In the genomic region with DNA sequence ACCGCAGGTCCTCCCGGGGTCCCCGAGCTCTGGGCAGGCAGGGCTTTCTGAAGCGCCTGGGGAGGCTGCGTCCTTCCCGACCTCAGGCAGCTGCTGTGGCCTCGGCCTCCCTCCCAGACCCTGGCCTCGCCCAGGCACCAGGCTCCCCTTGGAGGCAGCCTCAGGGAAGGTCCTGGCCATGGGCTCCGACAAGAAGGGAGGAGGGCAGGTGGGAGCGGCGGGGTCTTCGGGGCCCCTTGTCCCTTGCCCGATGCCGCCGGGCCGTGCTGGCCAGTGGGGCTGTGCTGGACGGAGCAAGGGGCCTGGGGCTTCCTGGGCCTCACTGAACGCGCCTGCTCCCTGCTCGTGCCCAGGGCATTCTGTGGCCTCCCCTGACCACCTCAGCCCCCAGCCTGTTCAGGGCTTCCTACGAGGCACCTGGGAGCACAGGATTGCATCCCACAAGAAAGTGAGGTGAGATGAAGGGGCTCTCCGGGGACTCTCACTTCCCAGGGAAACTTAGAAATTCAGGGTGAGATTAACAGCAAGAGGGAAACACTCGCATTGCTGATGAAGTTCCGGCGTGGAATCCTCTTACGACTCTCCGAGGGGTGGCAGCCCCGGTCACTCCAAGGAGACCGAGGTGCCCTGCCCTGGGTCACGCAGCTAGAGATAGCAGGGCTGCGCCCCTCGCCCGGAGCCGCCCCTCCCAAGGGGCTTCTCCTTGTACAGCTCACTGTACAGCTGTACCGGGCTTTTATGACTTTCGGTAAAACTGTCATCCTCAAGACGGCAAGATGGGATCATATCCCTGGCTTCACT, we compare ENCODE assay signal across 12 cellular contexts. TPM values are rescaled to one million over a fixed set of nuclear protein-coding genes. Genes with fewer than 3 reads are reported as not detected.
DNase-seq lines count a peak whose midpoint lies in the region; ATAC-seq and TF ChIP-seq lines count a peak whose summit lies in the region.
"Had no signal": no experiment of that assay in that cellular context is flagged by ENCODE, and none has a peak within 500 bp of the region (broad histone marks: within the 10 kb centered on the region; RNA-seq: fewer than 3 reads in every experiment).

No MANE protein-coding gene starts in this region.

- peaks cover 37% of the 10 kb centered on the region for H3K27me3 Mint-ChIP-seq in Calu3 (ENCODE audit: unreplicated experiment)
- H3K27me3 Mint-ChIP-seq in WTC11 (ENCODE audit: low read depth): peaks cover 9% of the 10 kb centered on the region

- H3K4me3 Mint-ChIP-seq in Calu3 (ENCODE audit: low read depth, unreplicated experiment): peak overlapping the region; percentile 51
- H3K4me3 Mint-ChIP-seq in WTC11: peak overlapping the region; percentile 18

- H3K27ac Mint-ChIP-seq in Calu3 (ENCODE audit: unreplicated experiment) (no peak overlapping the region), WTC11 (no peak overlapping the region)

- TF ChIP-seq POLR2A in heart left ventricle (IDR thresholded peaks at IDR 0.05): no peak
- TF ChIP-seq POLR2A in body of pancreas (IDR thresholded peaks at IDR 0.05): no peak
- no peak for TF ChIP-seq POLR2A in adrenal gland (IDR thresholded peaks at IDR 0.05)

- H3K27ac ChIP-seq in heart left ventricle (no peak overlapping the region), body of pancreas (no peak overlapping the region), adrenal gland (no peak overlapping the region)

- peak; percentile 45 for ATAC-seq in WTC11
- ATAC-seq in heart left ventricle: peak in 2 of 4 donors; percentile 20 to 53
- no peak for ATAC-seq in body of pancreas

- H3K4me1 Mint-ChIP-seq in Calu3 (ENCODE audit: low read depth, unreplicated experiment) (peaks cover 9% of the 10 kb centered on the region), WTC11 (peaks cover 23% of the 10 kb centered on the region)

- H3K36me3 Mint-ChIP-seq in Calu3 (ENCODE audit: insufficient read depth, unreplicated experiment): no peaks in the 10 kb centered on the region
- H3K36me3 Mint-ChIP-seq in WTC11: no peaks in the 10 kb centered on the region

- H3K4me1 ChIP-seq in heart left ventricle: peaks cover 0 to 15% (median 8%) of the 10 kb centered on the region in 12 donors
- H3K4me1 ChIP-seq in body of pancreas: peaks cover 11% of the 10 kb centered on the region
- peaks cover 0 to 11% of the 10 kb centered on the region in 2 donors for H3K4me1 ChIP-seq in adrenal gland (replicated peaks in 1 of 2)

- H3K36me3 ChIP-seq in heart left ventricle: no peaks in the 10 kb centered on the region
- no peaks in the 10 kb centered on the region for H3K36me3 ChIP-seq in body of pancreas (replicated peaks in 1 of 2; ENCODE audit: insufficient read depth in 1 of 2, low read depth in 2 of 2)
- H3K36me3 ChIP-seq in adrenal gland (replicated peaks in 1 of 2): no peaks in the 10 kb centered on the region

- peaks cover 8 to 26% (median 20%) of the 10 kb centered on the region in 9 donors for H3K27me3 ChIP-seq in heart left ventricle
- H3K27me3 ChIP-seq in body of pancreas: no peaks in the 10 kb centered on the region
- H3K27me3 ChIP-seq in adrenal gland: peaks cover 13% of the 10 kb centered on the region

- DNase-seq in Calu3: no peak
- no peak for DNase-seq in WTC11 (ENCODE audit: low spot score)
- no peak for DNase-seq in heart left ventricle
- DNase-seq in retina: peak; percentile 67
- no peak for DNase-seq in body of pancreas
- DNase-seq in adrenal gland: no peak
- DNase-seq in amniotic stem cell (lab: John Stamatoyannopoulos, UW): no peak
- DNase-seq in putamen (ENCODE audit: low spot score): no peak
- DNase-seq: EL, NCI-H526 treated with DMSO at 0.1 percent for 48 hours, substantia nigra, T-helper 1 cell had no signal

- TF ChIP-seq CTCF in Calu3 (IDR thresholded peaks at IDR 0.05; ENCODE audit: unreplicated experiment) (no peak), WTC11 (IDR thresholded peaks at IDR 0.05) (no peak), heart left ventricle (IDR thresholded peaks at IDR 0.05) (no peak), body of pancreas (IDR thresholded peaks at IDR 0.05) (no peak), adrenal gland (IDR thresholded peaks at IDR 0.05) (no peak)

- H3K9me3 Mint-ChIP-seq in Calu3 (ENCODE audit: low read depth, unreplicated experiment) (no peaks in the 10 kb centered on the region), WTC11 (no peaks in the 10 kb centered on the region)

- POLR2A ChIA-PET in WTC11 (lab: Charles Lee): interaction anchor here (1.3 kb wide), 1 partner anchor 9 kb away, joined by 4 read pairs; no protein-coding TSS in a partner anchor

- CTCF ChIA-PET in Calu3 (lab: Charles Lee) (no interaction called here), WTC11 (lab: Charles Lee) (interaction anchor here (0.6 to 2.4 kb wide), 4 partner anchors 11 to 84 kb away, joined by 3 to 15 read pairs (median 3); a partner anchor contains a TSS)

- intact Hi-C loops in Calu3 (cut with micrococcal nuclease; ENCODE audit: unreplicated experiment) (no loop called here), heart left ventricle (cut with DNase I) (no loop called here), body of pancreas (cut with DNase I) (no loop called here), adrenal gland (cut with DNase I) (no loop called here)

- H3K9me3 ChIP-seq in heart left ventricle (no peaks in the 10 kb centered on the region), body of pancreas (no peaks in the 10 kb centered on the region), adrenal gland (replicated peaks in 1 of 3) (no peaks in the 10 kb centered on the region)

- H3K4me3 ChIP-seq in heart left ventricle (peak overlapping the region in 10 of 12 donors; percentile 33 to 54 (median 48)), body of pancreas (no peak overlapping the region), adrenal gland (no peak overlapping the region)

- BruUV-seq in Calu3 (replicated peaks; lab: Mats Ljungman, UMichigan): no TSS peak

- 50 to 81% (median 65%) methylated on average over 11 to 37 of the region's 37 CpGs for WGBS in heart left ventricle, 4 donors
- 56 to 60% methylated on average over 12 to 36 of the region's 37 CpGs for WGBS in body of pancreas, 2 donors
- WGBS in adrenal gland, 4 donors: 60 to 87% (median 64%) methylated on average over 17 to 37 of the region's 37 CpGs

TF ChIP-seq in WTC11, 78 proteins besides CTCF, POLR2A, EP300 and RAD21:
- TF ChIP-seq ZNF121 (CRISPR knock-in tag; IDR thresholded peaks at IDR 0.05) (peak; percentile 60), TEAD4 (CRISPR knock-in tag; IDR thresholded peaks at IDR 0.05) (no peak)

RNA-seq across cellular contexts. Expression of a gene that starts 0.8 kb away (rescaled TPM):
- total RNA-seq in Calu3 (2022) (0.37 TPM in 1 of 2 replicates, not detected in the other), WTC11 (2021) (0.42 to 0.55 TPM (median 0.50 TPM) in 3 replicates), heart left ventricle (under 1 TPM in 2 of 9 donors, not detected in 7; 0.09 to 0.19 TPM), body of pancreas (not detected), adrenal gland (under 1 TPM in 2 of 8 donors, not detected in 6; 0.30 to 0.61 TPM)
- polyA plus RNA-seq in heart left ventricle (under 1 TPM in 1 of 2 donors, not detected in 1; 0.01 TPM), adrenal gland (under 1 TPM in 2 of 3 donors, not detected in 1; 0.03 to 0.16 TPM)

RNA-seq across cellular contexts. Expression of a gene that starts 36.5 kb away (rescaled TPM):
- total RNA-seq in Calu3 (2022) (13.4 and 17.2 TPM in 2 replicates), WTC11 (2021) (30.5 to 33.6 TPM (median 31.9 TPM) in 3 replicates), heart left ventricle (1 to 10 TPM; 4.9 to 9.8 (median 6.1) TPM), body of pancreas (1 to 10 TPM; 2.6 to 3.9 TPM), adrenal gland (10 to 100 TPM in 4 of 8 donors, 1 to 10 TPM in 4; 4.1 to 17.3 (median 11.0) TPM)
- polyA plus RNA-seq in heart left ventricle (1 to 10 TPM; 1.9 to 4.8 TPM), adrenal gland (10 to 100 TPM in 1 of 3 donors, 1 to 10 TPM in 2; 1.9 to 13.0 (median 2.0) TPM)

RNA-seq across cellular contexts. Expression of a gene that starts 38.9 kb away (rescaled TPM):
- total RNA-seq in Calu3 (2022): 5.9 and 8.2 TPM in 2 replicates
- 58.6 to 83.9 TPM (median 74.8 TPM) in 3 replicates for total RNA-seq in WTC11 (2021)
- 1 to 10 TPM; 1.4 to 7.6 (median 2.6) TPM for total RNA-seq in heart left ventricle
- 1 to 10 TPM; 1.9 to 4.7 TPM for polyA plus RNA-seq in heart left ventricle
- 10 to 100 TPM; 10.5 to 12.7 TPM for total RNA-seq in body of pancreas
- 10 to 100 TPM in 1 of 8 donors, 1 to 10 TPM in 7; 3.7 to 11.0 (median 5.6) TPM for total RNA-seq in adrenal gland
- polyA plus RNA-seq in adrenal gland: 1 to 10 TPM; 4.4 to 8.1 (median 7.0) TPM

Comparison
In these comparisons a context has a peak if more than half of its experiments do, and no peak if none do; other contexts are left out.
1. H3K4me3 ChIP-seq: peak in heart left ventricle (10 of 12); none in body of pancreas (0 of 2) and adrenal gland (0 of 4).